Comparison of ENCODE assay signal across 22 cellular contexts in genomic region chr11:7547091-7547490, GRCh38. TPM values are rescaled to one million over a fixed set of nuclear protein-coding genes. Genes with fewer than 3 reads are reported as not detected.
DNase-seq lines count a peak whose midpoint lies in the region; ATAC-seq and TF ChIP-seq lines count a peak whose summit lies in the region.
"Had no signal": no experiment of that assay in that cellular context is flagged by ENCODE, and none has a peak within 500 bp of the region (broad histone marks: within the 10 kb centered on the region; RNA-seq: fewer than 3 reads in every experiment).

No MANE protein-coding gene starts in this region.

- H3K79me2 ChIP-seq in hepatocyte, result peaks cover 17% of the 10 kb centered on the region

- in situ Hi-C loops in brain microvascular endothelial cell (cut with HindIII; ENCODE audit: low pct_ligation_motif_present, low sequenced_read_pairs), result no loop called here

- ATAC-seq in left lobe of liver, result no peak
- ATAC-seq: HepG2, K562, Right ventricle myocardium inferior had no signal

- no peak for DNase-seq in NT2/D1 (ENCODE audit: low read depth, low spot score)
- no peak for DNase-seq in epithelial cell of prostate (ENCODE audit: low read depth, low spot score)
- DNase-seq in left lobe of liver (ENCODE audit: low spot score), result peak; percentile 24
- no peak for DNase-seq in hepatocyte (ENCODE audit: low spot score)
- no peak for DNase-seq in activated gamma-delta T cell (lab: John Stamatoyannopoulos, UW)
- no peak for DNase-seq in brain microvascular endothelial cell
- DNase-seq in DMS153 treated with DMSO at 0.1 percent for 48 hours (lab: John Stamatoyannopoulos, UW; ENCODE audit: unreplicated experiment), result no peak
- DNase-seq: DMS79, MM.1S, NCI-H1048, NCI-H1417 treated with DMSO at 0.1 percent for 48 hours, NCI-H187, NCI-H2107, NCI-H524, NCI-H774, OCI-M1 had no signal

- no peak overlapping the region for H2AFZ ChIP-seq in hepatocyte

- H3K4me2 ChIP-seq in hepatocyte, result no peak overlapping the region

- TF ChIP-seq CTCF in hepatocyte (IDR thresholded peaks at IDR 0.05; ENCODE audit: poor library complexity) (no peak), brain microvascular endothelial cell (IDR thresholded peaks at IDR 0.05; ENCODE audit: low read depth, low read length, missing control alignments) (no peak)

- WGBS in hepatocyte (ENCODE audit: low lambda C conversion rate, missing lambda C conversion rate), result 72% methylated on average over 5 of the region's 5 CpGs

- H3K36me3 ChIP-seq in NT2/D1 (ENCODE audit: insufficient read depth, insufficient read length, low read length), result no peaks in the 10 kb centered on the region
- no peaks in the 10 kb centered on the region for H3K36me3 ChIP-seq in hepatocyte (replicated peaks; ENCODE audit: insufficient read depth, low read depth)
- no peaks in the 10 kb centered on the region for H3K36me3 ChIP-seq in brain microvascular endothelial cell (replicated peaks)
- H3K36me3 ChIP-seq: SJSA1 had no signal

- peak overlapping the region; percentile 72 for H3K27ac ChIP-seq in epithelial cell of prostate
- peak overlapping the region in 13 of 21 experiments; percentile 36 to 71 (median 56) for H3K27ac ChIP-seq in skin epidermis
- H3K27ac ChIP-seq in hepatocyte, result no peak overlapping the region
- no peak overlapping the region for H3K27ac ChIP-seq in brain microvascular endothelial cell
- H3K27ac ChIP-seq: HL-60, SJSA1 had no signal

- H3K27me3 ChIP-seq in NT2/D1 (ENCODE audit: insufficient read depth, insufficient read length) (no peaks in the 10 kb centered on the region), hepatocyte (no peaks in the 10 kb centered on the region), brain microvascular endothelial cell (replicated peaks) (no peaks in the 10 kb centered on the region)
- H3K27me3 ChIP-seq: SJSA1 had no signal

- peak overlapping the region; percentile 36 for H3K9ac ChIP-seq in NT2/D1 (ENCODE audit: insufficient read length, low read depth)

- no peaks in the 10 kb centered on the region for H4K20me1 ChIP-seq in hepatocyte (ENCODE audit: insufficient read depth, poor library complexity, severe bottlenecking)

- no peaks in the 10 kb centered on the region for H3K9me2 ChIP-seq in hepatocyte (replicated peaks; ENCODE audit: insufficient read depth)

- H3K4me1 ChIP-seq in NT2/D1 (ENCODE audit: insufficient read depth, insufficient read length) (peaks cover 13% of the 10 kb centered on the region), hepatocyte (ENCODE audit: insufficient read depth) (peaks cover 14% of the 10 kb centered on the region)

- no peak overlapping the region for H3K4me3 ChIP-seq in NT2/D1 (ENCODE audit: insufficient read length, low read depth)
- H3K4me3 ChIP-seq in skin epidermis, result no peak overlapping the region
- H3K4me3 ChIP-seq in hepatocyte, result no peak overlapping the region
- no peak overlapping the region for H3K4me3 ChIP-seq in brain microvascular endothelial cell (ENCODE audit: low read depth, low read length)
- H3K4me3 ChIP-seq: K562, SJSA1 had no signal

- H3K9me3 ChIP-seq in NT2/D1 (ENCODE audit: insufficient read depth, low read length), result no peaks in the 10 kb centered on the region
- no peaks in the 10 kb centered on the region for H3K9me3 ChIP-seq in hepatocyte (ENCODE audit: low read depth)
- H3K9me3 ChIP-seq: SJSA1 had no signal

RNA-seq across cellular contexts. Expression of gene PPFIBP2, which starts 33.3 kb away (rescaled TPM):
- 25.2 TPM for total RNA-seq in left lobe of liver
- 55.8 and 58.6 TPM in 2 replicates for total RNA-seq in hepatocyte
- 33.9 and 43.6 TPM in 2 replicates for polyA plus RNA-seq in hepatocyte

Comparison
In these comparisons a context has a peak if more than half of its experiments do, and no peak if none do; other contexts are left out.
1. H3K27ac ChIP-seq: peak in epithelial cell of prostate (single experiment) and skin epidermis (13 of 21); none in hepatocyte (single experiment) and brain microvascular endothelial cell (single experiment).